Comparison of ENCODE assay signal across 27 cellular contexts in genomic region chr2:215839816-215840215, GRCh38.
DNase-seq lines count a peak whose midpoint lies in the region; ATAC-seq, FAIRE-seq and TF ChIP-seq lines count a peak whose summit lies in the region.
"Had no signal": no experiment of that assay in that cellular context is flagged by ENCODE, and none has a peak within 500 bp of the region (broad histone marks: within the 10 kb centered on the region; RNA-seq: fewer than 3 reads in every experiment).

No MANE protein-coding gene starts in this region.

- H3K9me3 ChIP-seq in DOHH2 (ENCODE audit: control insufficient read depth, insufficient read depth, low read length) (no peaks in the 10 kb centered on the region), H9 (ENCODE audit: control insufficient read depth, low read depth, low read length) (no peaks in the 10 kb centered on the region), GM12878 (replicated peaks; ENCODE audit: control insufficient read depth, insufficient read depth, low read length) (no peaks in the 10 kb centered on the region; the same call in 2 of the 3 replicates)
- H3K9me3 ChIP-seq: mucosa of descending colon, prostate gland, upper lobe of right lung had no signal

- H3K27ac Mint-ChIP-seq in H9: no peak overlapping the region
- H3K27ac Mint-ChIP-seq in neural crest cell (ENCODE audit: unreplicated experiment): peak overlapping the region; percentile 46
- H3K27ac Mint-ChIP-seq: activated CD4-positive, alpha-beta T cell treated with anti-CD3 and anti-CD28 coated beads, Interleukin-2, amount 10 ng/mL, durations not matched to agents 7 days and 5 days; activated CD8-positive, alpha-beta memory T cell treated with anti-CD3 and anti-CD28 coated beads, Interleukin-2, amount 10 ng/mL, durations not matched to agents 7 days and 5 days; activated naive CD4-positive, alpha-beta T cell treated with anti-CD3 and anti-CD28 coated beads for 36 hours had no signal

- H2BK120ac ChIP-seq in H9 (ENCODE audit: low read depth, low read length, poor library complexity, severe bottlenecking): no peak overlapping the region

- H2AK5ac ChIP-seq in H9 (ENCODE audit: insufficient read length, low read length): no peak overlapping the region

- SMC1A ChIA-PET in GM12878 (lab: Charles Lee; ENCODE audit: uncharacterized antibody, unreplicated experiment): interaction anchor here (0.6 to 4.6 kb wide), 26 partner anchors 7 to 385 kb away, joined by 3 to 43 read pairs (median 5); no protein-coding TSS in a partner anchor

- H3K36me3 ChIP-seq in DOHH2 (ENCODE audit: control insufficient read depth, low read length) (no peaks in the 10 kb centered on the region), GM12878 (ENCODE audit: control insufficient read depth in 2 of 2, insufficient read depth in 2 of 2, low read length in 1 of 2) (no peaks in the 10 kb centered on the region)
- H3K36me3 ChIP-seq: brain microvascular endothelial cell, prostate gland, upper lobe of right lung had no signal

- TF ChIP-seq POLR2A in GM12878 (IDR thresholded peaks at IDR 0.05; ENCODE audit: low read depth, low read length): no peak

- ATAC-seq in GM12878 (peak; percentile 18), HG03196 (IDR thresholded peaks at IDR 0.05; ENCODE audit: unreplicated experiment) (no peak)
- ATAC-seq: activated CD8-positive, alpha-beta memory T cell treated with anti-CD3 and anti-CD28 coated beads, Interleukin-2, amount 10 ng/mL, durations not matched to agents 7 days and 5 days; mucosa of descending colon; upper lobe of right lung had no signal

- H3K4ac ChIP-seq in H9 (ENCODE audit: low read depth, low read length): no peak overlapping the region

- no peak overlapping the region for H4K91ac ChIP-seq in H9 (ENCODE audit: insufficient read length, low read depth, low read length)

- H3K9ac ChIP-seq in H9 (ENCODE audit: extremely low read depth, insufficient read length, low read length) (no peak overlapping the region), GM12878 (ENCODE audit: control insufficient read depth, insufficient read depth, low read length) (no peak overlapping the region)

- H3K4me2 ChIP-seq in DOHH2 (ENCODE audit: low read length) (peak overlapping the region; percentile 38), H9 (ENCODE audit: insufficient read depth, insufficient read length, low read length) (no peak overlapping the region), GM12878 (ENCODE audit: control insufficient read depth, insufficient read depth) (peak overlapping the region; percentile 62; the same call in 1 of the 2 replicates)
- H3K4me2 ChIP-seq: hepatocyte had no signal

- RAD21 ChIA-PET in GM12878 (lab: Charles Lee; ENCODE audit: unreplicated experiment): interaction anchor here (1.2 to 3.2 kb wide), 11 partner anchors 10 to 159 kb away, joined by 3 to 28 read pairs (median 6); no protein-coding TSS in a partner anchor

- H2AFZ ChIP-seq in H9 (ENCODE audit: low read length) (no peak overlapping the region), GM12878 (ENCODE audit: control insufficient read depth, low read depth, low read length) (no peak overlapping the region)
- H2AFZ ChIP-seq: hepatocyte had no signal

- no TSS peak for BruUV-seq in GM12878 (replicated peaks; lab: Mats Ljungman, UMichigan)

- FAIRE-seq in GM12878 (lab: Jason Lieb, UNC): no peak
- FAIRE-seq: GM12891, H54 had no signal

- no peak overlapping the region for H3K14ac ChIP-seq in H9 (ENCODE audit: insufficient read depth, low read length)

- H3K4me1 ChIP-seq in DOHH2 (ENCODE audit: control insufficient read depth, low read length) (peaks cover 35% of the 10 kb centered on the region), H9 (ENCODE audit: insufficient read depth, low read length) (no peaks in the 10 kb centered on the region), GM12878 (ENCODE audit: control insufficient read depth, insufficient read depth, low read length) (peaks cover 26% of the 10 kb centered on the region)
- H3K4me1 ChIP-seq: prostate gland, upper lobe of right lung had no signal

- H3K27me3 ChIP-seq in DOHH2 (ENCODE audit: control insufficient read depth, low read length) (peaks cover 3% of the 10 kb centered on the region; the same call in 1 of the 2 replicates), H9 (ENCODE audit: insufficient read depth, low read length) (no peaks in the 10 kb centered on the region), GM12878 (replicated peaks in 1 of 2; ENCODE audit: control insufficient read depth in 2 of 2, insufficient read depth in 2 of 2, low read length in 1 of 2) (no peaks in the 10 kb centered on the region), dorsolateral prefrontal cortex (no peaks in the 10 kb centered on the region)
- H3K27me3 ChIP-seq: brain microvascular endothelial cell, hepatocyte, upper lobe of right lung had no signal

- H4K8ac ChIP-seq in H9 (replicated peaks; ENCODE audit: insufficient read length, low read depth, low read length): no peak overlapping the region

- no peak for TF ChIP-seq RAD21 in GM12878 (IDR thresholded peaks at IDR 0.05; ENCODE audit: insufficient read depth, low read depth, low read length)

- H4K20me1 ChIP-seq in DOHH2 (ENCODE audit: control insufficient read depth, insufficient read depth, low read depth, low read length) (no peaks in the 10 kb centered on the region), H9 (ENCODE audit: control insufficient read depth, insufficient read depth, insufficient read length) (no peaks in the 10 kb centered on the region), GM12878 (ENCODE audit: control insufficient read depth, insufficient read depth) (no peaks in the 10 kb centered on the region)

- H3K9me2 ChIP-seq in DOHH2 (replicated peaks; ENCODE audit: control insufficient read depth, low read length): no peaks in the 10 kb centered on the region

- no peak overlapping the region for H4K5ac ChIP-seq in H9 (ENCODE audit: insufficient read length, low read depth, low read length)

- no peak overlapping the region for H3K23ac ChIP-seq in H9 (ENCODE audit: insufficient read length, low read depth, low read length)

- H3K79me2 ChIP-seq in DOHH2 (ENCODE audit: control insufficient read depth, low read length) (no peaks in the 10 kb centered on the region), H9 (ENCODE audit: insufficient read depth, low read length) (no peaks in the 10 kb centered on the region), GM12878 (ENCODE audit: control insufficient read depth, insufficient read depth, low read length) (no peaks in the 10 kb centered on the region)
- H3K79me2 ChIP-seq: hepatocyte had no signal

- POLR2A ChIA-PET in GM12878 (lab: Charles Lee): interaction anchor here (0.7 to 2.9 kb wide), 5 partner anchors 28 to 215 kb away, joined by 3 to 10 read pairs (median 6); no protein-coding TSS in a partner anchor

- no peak for TF ChIP-seq CTCF in DOHH2 (IDR thresholded peaks at IDR 0.05; ENCODE audit: low read depth, low read length, poor library complexity, severe bottlenecking)
- TF ChIP-seq CTCF in H9 (conservative IDR thresholded peaks at IDR 0.05): peak; percentile 40; the same call in 2 of the 3 replicates
- no peak for TF ChIP-seq CTCF in GM12878 (IDR thresholded peaks at IDR 0.05 in 2 of 3, conservative IDR thresholded peaks at IDR 0.05 in 1 of 3; ENCODE audit: control insufficient read depth in 2 of 3, extremely low read depth in 1 of 3, insufficient read depth in 1 of 3, low read depth in 3 of 3, low read length in 3 of 3)
- TF ChIP-seq CTCF in neural crest cell (conservative IDR thresholded peaks at IDR 0.05): no peak
- TF ChIP-seq CTCF in dorsolateral prefrontal cortex (IDR thresholded peaks at IDR 0.05 in 54 of 56, conservative IDR thresholded peaks at IDR 0.05 in 2 of 56; ENCODE audit: low read depth in 1 of 56, partially characterized antibody in 56 of 56): no peak

- no peaks in the 10 kb centered on the region for H3K23me2 ChIP-seq in H9 (ENCODE audit: insufficient read length, low read depth, low read length, poor library complexity, severe bottlenecking)

- in situ Hi-C loops in GM12878 (cut with MboI): no loop called here

- intact Hi-C loops in GM12878 (cut with micrococcal nuclease; ENCODE audit: unreplicated experiment) (loop anchor here (10.0 kb wide), 1 partner anchor 525 kb away; the partner anchor contains the start of gene ATIC), dorsolateral prefrontal cortex (cut with DNase I) (no loop called here)

- no peaks in the 10 kb centered on the region for H3F3A ChIP-seq in DOHH2 (ENCODE audit: control insufficient read depth, insufficient read depth)

- no peak overlapping the region for H3T11ph ChIP-seq in H9 (ENCODE audit: low read length)

- H3K9me3 Mint-ChIP-seq in H9 (no peaks in the 10 kb centered on the region), neural crest cell (no peaks in the 10 kb centered on the region)
- H3K9me3 Mint-ChIP-seq: activated CD4-positive, alpha-beta T cell treated with anti-CD3 and anti-CD28 coated beads, Interleukin-2, amount 10 ng/mL, durations not matched to agents 7 days and 5 days; activated naive CD4-positive, alpha-beta T cell treated with anti-CD3 and anti-CD28 coated beads for 36 hours; CD4-positive, alpha-beta memory T cell had no signal

- H3K4me3 Mint-ChIP-seq in H9: no peak overlapping the region
- no peak overlapping the region for H3K4me3 Mint-ChIP-seq in neural crest cell
- H3K4me3 Mint-ChIP-seq: activated CD4-positive, alpha-beta T cell treated with anti-CD3 and anti-CD28 coated beads, Interleukin-2, amount 10 ng/mL, durations not matched to agents 7 days and 5 days; activated CD8-positive, alpha-beta memory T cell treated with anti-CD3 and anti-CD28 coated beads, Interleukin-2, amount 10 ng/mL, durations not matched to agents 7 days and 5 days; activated naive CD4-positive, alpha-beta T cell treated with anti-CD3 and anti-CD28 coated beads for 36 hours; CD4-positive, alpha-beta memory T cell had no signal

- H2BK20ac ChIP-seq in H9 (ENCODE audit: low read depth, low read length, poor library complexity, severe bottlenecking): no peak overlapping the region

- no peaks in the 10 kb centered on the region for H3K79me1 ChIP-seq in H9 (ENCODE audit: insufficient read depth, low read depth, low read length, poor library complexity, severe bottlenecking)

- no peak overlapping the region for H3K56ac ChIP-seq in H9 (ENCODE audit: insufficient read length, low read depth, low read length)

- H3K4me3 ChIP-seq in DOHH2 (ENCODE audit: low read length) (0 out of 2 replicates have a peak overlapping the region, but pooled peaks have one; percentile 12), GM12878 (no peak overlapping the region), dorsolateral prefrontal cortex (no peak overlapping the region)
- H3K4me3 ChIP-seq: hepatocyte, mucosa of descending colon, prostate gland, SK-N-MC, upper lobe of right lung had no signal

- no CpG with 5 or more reads among the region's 4 CpGs for WGBS in H9 (ENCODE audit: extremely low coverage, insufficient read length, low lambda C conversion rate)
- 86% methylated on average over 4 of the region's 4 CpGs for WGBS in GM12878 (ENCODE audit: insufficient coverage, insufficient replicate concordance, low lambda C conversion rate, missing lambda C conversion rate)

- TF ChIP-seq EP300 in GM12878 (IDR thresholded peaks at IDR 0.05; ENCODE audit: borderline replicate concordance in 1 of 2, control insufficient read depth in 1 of 2, low read depth in 2 of 2, low read length in 2 of 2): no peak

- no peaks in the 10 kb centered on the region for H3K36me3 Mint-ChIP-seq in H9 (ENCODE audit: insufficient read depth in 1 of 3, low read depth in 3 of 3)
- no peaks in the 10 kb centered on the region for H3K36me3 Mint-ChIP-seq in neural crest cell (ENCODE audit: low read depth)
- H3K36me3 Mint-ChIP-seq: activated CD8-positive, alpha-beta memory T cell treated with anti-CD3 and anti-CD28 coated beads, Interleukin-2, amount 10 ng/mL, durations not matched to agents 7 days and 5 days; CD4-positive, alpha-beta memory T cell had no signal

- H3K27ac ChIP-seq in DOHH2 (ENCODE audit: low read depth, low read length): no peak overlapping the region
- no peak overlapping the region for H3K27ac ChIP-seq in H9 (ENCODE audit: insufficient read length, low read depth, low read length)
- no peak overlapping the region for H3K27ac ChIP-seq in GM12878 (ENCODE audit: control insufficient read depth, insufficient read depth)
- no peak overlapping the region for H3K27ac ChIP-seq in dorsolateral prefrontal cortex
- H3K27ac ChIP-seq: brain microvascular endothelial cell, hepatocyte, prostate gland, SK-N-MC, upper lobe of right lung had no signal

- no peak overlapping the region for H2BK12ac ChIP-seq in H9 (ENCODE audit: insufficient read length, low read depth, low read length)

- no peak overlapping the region for H2BK15ac ChIP-seq in H9 (ENCODE audit: low read depth, low read length)

- H3K18ac ChIP-seq in H9 (ENCODE audit: insufficient read length, low read depth, low read length): no peak overlapping the region

- H3K27me3 Mint-ChIP-seq in H9 (ENCODE audit: low read depth) (no peaks in the 10 kb centered on the region), neural crest cell (ENCODE audit: low read depth) (no peaks in the 10 kb centered on the region)
- H3K27me3 Mint-ChIP-seq: activated CD4-positive, alpha-beta T cell treated with anti-CD3 and anti-CD28 coated beads, Interleukin-2, amount 10 ng/mL, durations not matched to agents 7 days and 5 days had no signal

- DNase-seq in H9: peak; percentile 36
- no peak for DNase-seq in GM12878 (ENCODE audit: low read depth, low spot score)
- no peak for DNase-seq in neural crest cell (ENCODE audit: low read depth, low spot score)
- DNase-seq in SK-N-DZ (ENCODE audit: low spot score): no peak
- DNase-seq in DMS114 treated with DMSO at 0.1 percent for 48 hours (lab: John Stamatoyannopoulos, UW; ENCODE audit: unreplicated experiment): no peak
- no peak for DNase-seq in dorsolateral prefrontal cortex
- DNase-seq: activated CD4-positive, alpha-beta T cell treated with anti-CD3 and anti-CD28 coated beads, Interleukin-2, amount 10 ng/mL, durations not matched to agents 7 days and 5 days; activated CD8-positive, alpha-beta memory T cell treated with anti-CD3 and anti-CD28 coated beads, Interleukin-2, amount 10 ng/mL, durations not matched to agents 7 days and 5 days; activated naive CD4-positive, alpha-beta T cell treated with anti-CD3 and anti-CD28 coated beads for 36 hours; brain microvascular endothelial cell; CD4-positive, alpha-beta memory T cell; DMS153; effector CD4-positive, alpha-beta T cell; erythroblast; foreskin melanocyte; mucosa of descending colon; NCI-H1417 treated with DMSO at 0.1 percent for 48 hours; NCI-H510A; substantia nigra; upper lobe of right lung had no signal

- CTCF ChIA-PET in GM12878 (lab: Yijun Ruan, JAX): interaction anchor here (0.7 to 4.1 kb wide), 9 partner anchors 8 to 170 kb away, joined by 3 to 20 read pairs (median 4); no protein-coding TSS in a partner anchor

- H3K4me1 Mint-ChIP-seq in H9 (peaks cover 0 to 3% of the 10 kb centered on the region in 2 experiments; a peak in 1 of 4 replicates), neural crest cell (peaks cover 18% of the 10 kb centered on the region)
- H3K4me1 Mint-ChIP-seq: activated CD4-positive, alpha-beta T cell treated with anti-CD3 and anti-CD28 coated beads, Interleukin-2, amount 10 ng/mL, durations not matched to agents 7 days and 5 days; activated CD8-positive, alpha-beta memory T cell treated with anti-CD3 and anti-CD28 coated beads, Interleukin-2, amount 10 ng/mL, durations not matched to agents 7 days and 5 days; CD4-positive, alpha-beta memory T cell had no signal

- no peak overlapping the region for H2BK5ac ChIP-seq in H9 (ENCODE audit: insufficient read length, low read length)
